21 cellular contexts compared by ENCODE assay signal in the genomic region with DNA sequence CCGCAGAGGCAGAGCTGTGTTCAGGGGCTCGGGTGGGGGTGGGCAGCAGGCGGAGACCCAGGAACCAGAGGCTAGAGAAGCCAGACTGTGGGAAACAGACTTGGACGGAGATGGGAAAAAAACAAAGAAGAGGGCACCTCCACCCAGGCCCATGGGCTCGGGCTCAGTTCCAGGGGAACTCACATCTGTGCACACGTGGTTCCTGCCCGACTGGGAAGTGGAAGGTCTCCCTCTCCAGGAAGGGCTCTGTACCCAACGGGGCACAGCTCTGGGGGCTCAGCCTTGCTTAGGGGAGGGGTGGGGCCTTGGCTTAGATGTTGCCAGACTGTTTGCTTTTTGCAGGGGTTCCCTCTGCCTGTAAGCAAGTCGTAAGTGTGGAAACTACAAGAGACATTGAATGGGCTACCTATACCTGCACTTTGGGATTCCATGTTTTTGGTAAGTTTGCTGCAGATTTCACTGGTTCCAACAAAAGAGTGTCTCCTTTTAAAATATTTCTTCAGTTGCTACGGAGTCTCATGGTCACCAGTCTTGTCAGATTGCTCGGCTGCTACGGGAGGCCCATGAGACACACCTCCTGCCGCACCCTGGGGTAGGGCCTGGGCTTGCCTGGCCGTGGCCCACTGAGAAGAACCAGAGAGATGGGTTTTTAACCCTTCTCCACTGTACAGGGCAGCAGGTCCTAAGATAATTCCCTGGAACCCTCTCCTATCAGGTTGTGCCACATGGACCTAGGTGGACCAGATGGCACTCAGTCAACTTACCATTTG.
DNase-seq lines count a peak whose midpoint lies in the region; ATAC-seq and TF ChIP-seq lines count a peak whose summit lies in the region.
"Had no signal": no experiment of that assay in that cellular context is flagged by ENCODE, and none has a peak within 500 bp of the region (broad histone marks: within the 10 kb centered on the region; RNA-seq: fewer than 3 reads in every experiment).

No MANE protein-coding gene starts in this region.

- H3K27me3 ChIP-seq in suprapubic skin, result no peaks in the 10 kb centered on the region
- no peaks in the 10 kb centered on the region for H3K27me3 ChIP-seq in H9 (ENCODE audit: insufficient read depth, low read length)
- H3K27me3 ChIP-seq: MG63, right lobe of liver had no signal

- 50% methylated on average over 14 of the region's 14 CpGs for WGBS in suprapubic skin
- WGBS in H9 (ENCODE audit: extremely low coverage, insufficient read length, low lambda C conversion rate), result no CpG with 5 or more reads among the region's 14 CpGs

- H3K56ac ChIP-seq in H9 (ENCODE audit: insufficient read length, low read depth, low read length), result no peak overlapping the region

- no peak overlapping the region for H3K18ac ChIP-seq in H9 (ENCODE audit: insufficient read length, low read depth, low read length)

- H3K23me2 ChIP-seq in H9 (ENCODE audit: insufficient read length, low read depth, low read length, poor library complexity, severe bottlenecking), result no peaks in the 10 kb centered on the region

- H3K4me2 ChIP-seq in H9 (ENCODE audit: insufficient read depth, insufficient read length, low read length), result no peak overlapping the region

- DNase-seq in suprapubic skin (ENCODE audit: low spot score in 2 of 2), result no peak
- no peak for DNase-seq in activated effector memory CD4-positive, alpha-beta T cell treated with anti-CD3 and anti-CD28 coated beads, Interleukin-2, amount 50 U/mL, for 16 hours
- DNase-seq in H9, result no peak
- no peak for DNase-seq in SK-N-DZ (ENCODE audit: low spot score)
- DNase-seq: activated CD8-positive, alpha-beta memory T cell treated with anti-CD3 and anti-CD28 coated beads, Interleukin-2, amount 10 ng/mL, durations not matched to agents 7 days and 5 days; activated gamma-delta T cell; amniotic stem cell; Caco-2; HFFc6; MG63; NCI-H1930; nucleus accumbens; SIG-M5; stimulated activated CD4-positive, alpha-beta T cell treated with anti-CD3 and anti-CD28 coated beads, Interleukin-1b, Interleukin-23, amount 100 ng/mL, for 48 hours had no signal

- H3K4me1 ChIP-seq in suprapubic skin, result peaks cover 7% of the 10 kb centered on the region
- H3K4me1 ChIP-seq in H9 (ENCODE audit: insufficient read depth, low read length), result no peaks in the 10 kb centered on the region
- H3K4me1 ChIP-seq: Caco-2 had no signal

- H3T11ph ChIP-seq in H9 (ENCODE audit: low read length), result no peak overlapping the region

- no peak overlapping the region for H3K23ac ChIP-seq in H9 (ENCODE audit: insufficient read length, low read depth, low read length)

- H3K27ac Mint-ChIP-seq in H9, result no peak overlapping the region; a peak in 2 of 7 replicates
- H3K27ac Mint-ChIP-seq: activated CD8-positive, alpha-beta memory T cell treated with anti-CD3 and anti-CD28 coated beads, Interleukin-2, amount 10 ng/mL, durations not matched to agents 7 days and 5 days; HFFc6; T-helper 2 cell treated with Interferon-gamma antibody and Interleukin-4, amounts not matched to agents 5 μg/mL and 100 μg/mL, for 36 hours had no signal

- H2BK120ac ChIP-seq in H9 (ENCODE audit: low read depth, low read length, poor library complexity, severe bottlenecking), result no peak overlapping the region

- H3K4me3 Mint-ChIP-seq in H9, result no peak overlapping the region
- H3K4me3 Mint-ChIP-seq: activated CD8-positive, alpha-beta memory T cell treated with anti-CD3 and anti-CD28 coated beads, Interleukin-2, amount 10 ng/mL, durations not matched to agents 7 days and 5 days; HFFc6; T-helper 2 cell treated with Interferon-gamma antibody and Interleukin-4, amounts not matched to agents 5 μg/mL and 100 μg/mL, for 36 hours had no signal

- H3K27me3 Mint-ChIP-seq in H9 (ENCODE audit: low read depth), result no peaks in the 10 kb centered on the region

- H2AFZ ChIP-seq in H9 (ENCODE audit: low read length), result no peak overlapping the region

- H3K4ac ChIP-seq in H9 (ENCODE audit: low read depth, low read length), result no peak overlapping the region

- TF ChIP-seq CTCF in suprapubic skin (IDR thresholded peaks at IDR 0.05), result no peak
- no peak for TF ChIP-seq CTCF in H9 (conservative IDR thresholded peaks at IDR 0.05)

- H2BK20ac ChIP-seq in H9 (ENCODE audit: low read depth, low read length, poor library complexity, severe bottlenecking), result no peak overlapping the region

- no peak overlapping the region for H2BK15ac ChIP-seq in H9 (ENCODE audit: low read depth, low read length)

- no peak overlapping the region for H4K91ac ChIP-seq in H9 (ENCODE audit: insufficient read length, low read depth, low read length)

- H3K14ac ChIP-seq in H9 (ENCODE audit: insufficient read depth, low read length), result no peak overlapping the region

- peaks cover 10 to 16% of the 10 kb centered on the region in 2 experiments; a peak in 3 of 4 replicates for H3K4me1 Mint-ChIP-seq in H9
- H3K4me1 Mint-ChIP-seq: activated CD8-positive, alpha-beta memory T cell treated with anti-CD3 and anti-CD28 coated beads, Interleukin-2, amount 10 ng/mL, durations not matched to agents 7 days and 5 days had no signal

- H3K36me3 Mint-ChIP-seq in H9 (ENCODE audit: insufficient read depth in 1 of 3, low read depth in 3 of 3), result peaks cover 0 to 2% (median 0%) of the 10 kb centered on the region in 3 experiments; a peak in 4 of 7 replicates
- H3K36me3 Mint-ChIP-seq: activated CD8-positive, alpha-beta memory T cell treated with anti-CD3 and anti-CD28 coated beads, Interleukin-2, amount 10 ng/mL, durations not matched to agents 7 days and 5 days had no signal

- no peaks in the 10 kb centered on the region for H4K20me1 ChIP-seq in H9 (ENCODE audit: control insufficient read depth, insufficient read depth, insufficient read length)

- no peaks in the 10 kb centered on the region for H3K79me2 ChIP-seq in H9 (ENCODE audit: insufficient read depth, low read length)

- H3K36me3 ChIP-seq in suprapubic skin, result peaks cover 27% of the 10 kb centered on the region
- H3K36me3 ChIP-seq: MG63, right lobe of liver had no signal

- H3K79me1 ChIP-seq in H9 (ENCODE audit: insufficient read depth, low read depth, low read length, poor library complexity, severe bottlenecking), result no peaks in the 10 kb centered on the region

- ATAC-seq in GM19438 (IDR thresholded peaks at IDR 0.05; ENCODE audit: low read depth, unreplicated experiment), result peak; percentile 42
- ATAC-seq in HG02610 (IDR thresholded peaks at IDR 0.05; ENCODE audit: unreplicated experiment), result peak; percentile 33
- ATAC-seq in HG03558 (IDR thresholded peaks at IDR 0.05; ENCODE audit: extremely low read depth, unreplicated experiment), result peak; percentile 11
- no peak for ATAC-seq in HG02763 (IDR thresholded peaks at IDR 0.05; ENCODE audit: unreplicated experiment)
- ATAC-seq: activated CD4-positive, CD25-positive, alpha-beta regulatory T cell treated with anti-CD3 and anti-CD28 coated beads, Interleukin-2, amount 50 U/mL, for 24 hours; activated CD8-positive, alpha-beta memory T cell treated with anti-CD3 and anti-CD28 coated beads, Interleukin-2, amount 10 ng/mL, durations not matched to agents 7 days and 5 days had no signal

- H3K27ac ChIP-seq in suprapubic skin (peak overlapping the region; percentile 1), H9 (ENCODE audit: insufficient read length, low read depth, low read length) (no peak overlapping the region)
- H3K27ac ChIP-seq: right lobe of liver had no signal

- no peak overlapping the region for H3K9ac ChIP-seq in H9 (ENCODE audit: extremely low read depth, insufficient read length, low read length)

- H4K5ac ChIP-seq in H9 (ENCODE audit: insufficient read length, low read depth, low read length), result no peak overlapping the region

- no peak overlapping the region for H2BK12ac ChIP-seq in H9 (ENCODE audit: insufficient read length, low read depth, low read length)

- no peak overlapping the region for H2BK5ac ChIP-seq in H9 (ENCODE audit: insufficient read length, low read length)

- H4K8ac ChIP-seq in H9 (replicated peaks; ENCODE audit: insufficient read length, low read depth, low read length), result no peak overlapping the region

- H3K4me3 ChIP-seq in suprapubic skin, result no peak overlapping the region
- H3K4me3 ChIP-seq: MG63, right lobe of liver had no signal

- TF ChIP-seq EP300 in suprapubic skin (IDR thresholded peaks at IDR 0.05), result no peak

- H3K9me3 ChIP-seq in suprapubic skin, result no peaks in the 10 kb centered on the region
- no peaks in the 10 kb centered on the region for H3K9me3 ChIP-seq in H9 (ENCODE audit: control insufficient read depth, low read depth, low read length)
- H3K9me3 ChIP-seq: Caco-2, MG63, right lobe of liver had no signal

- H2AK5ac ChIP-seq in H9 (ENCODE audit: insufficient read length, low read length), result no peak overlapping the region

- H3K9me3 Mint-ChIP-seq in H9, result no peaks in the 10 kb centered on the region
- H3K9me3 Mint-ChIP-seq: HFFc6; T-helper 2 cell treated with Interferon-gamma antibody and Interleukin-4, amounts not matched to agents 5 μg/mL and 100 μg/mL, for 36 hours had no signal

- no peak for TF ChIP-seq POLR2A in suprapubic skin (IDR thresholded peaks at IDR 0.05)
